Comparison of ENCODE assay signal across 1 cellular context in genomic region chr20:6122873-6123649, GRCh38.
TF ChIP-seq lines count a peak whose summit lies in the region.

Gene FERMT1, minus strand, starts transcription at chr20:6123030. Its CDS starts 3,476 bp downstream, at chr20:6119554.

TF ChIP-seq in K562, 482 proteins besides CTCF, POLR2A, EP300 and RAD21 (continued from another document):
- TF ChIP-seq ELK1 (CRISPR knock-in tag; IDR thresholded peaks at IDR 0.05) (no peak), HNRNPK (IDR thresholded peaks at IDR 0.05; ENCODE audit: low read depth, low read length, poor library complexity, severe bottlenecking) (no peak), PHTF2 (CRISPR knock-in tag; IDR thresholded peaks at IDR 0.05) (no peak), ZNF699 (CRISPR knock-in tag; IDR thresholded peaks at IDR 0.05; ENCODE audit: insufficient replicate concordance) (no peak), YY1 (IDR thresholded peaks at IDR 0.05; ENCODE audit: borderline replicate concordance in 1 of 3, control insufficient read depth in 1 of 3, extremely low read depth in 1 of 3, insufficient read depth in 3 of 3, insufficient read length in 1 of 3, insufficient replicate concordance in 2 of 3, low read depth in 1 of 3, low read length in 2 of 3) (no peak), NONO (IDR thresholded peaks at IDR 0.05; ENCODE audit: low read depth in 2 of 2, low read length in 1 of 2) (no peak), TGIF2 (CRISPR knock-in tag; IDR thresholded peaks at IDR 0.05) (no peak), TAF9B (IDR thresholded peaks at IDR 0.05; ENCODE audit: partially characterized antibody) (no peak), ZBTB9 (CRISPR knock-in tag; IDR thresholded peaks at IDR 0.05) (no peak), PKNOX1 (IDR thresholded peaks at IDR 0.05) (no peak)
- TF ChIP-seq, protein P1, sequence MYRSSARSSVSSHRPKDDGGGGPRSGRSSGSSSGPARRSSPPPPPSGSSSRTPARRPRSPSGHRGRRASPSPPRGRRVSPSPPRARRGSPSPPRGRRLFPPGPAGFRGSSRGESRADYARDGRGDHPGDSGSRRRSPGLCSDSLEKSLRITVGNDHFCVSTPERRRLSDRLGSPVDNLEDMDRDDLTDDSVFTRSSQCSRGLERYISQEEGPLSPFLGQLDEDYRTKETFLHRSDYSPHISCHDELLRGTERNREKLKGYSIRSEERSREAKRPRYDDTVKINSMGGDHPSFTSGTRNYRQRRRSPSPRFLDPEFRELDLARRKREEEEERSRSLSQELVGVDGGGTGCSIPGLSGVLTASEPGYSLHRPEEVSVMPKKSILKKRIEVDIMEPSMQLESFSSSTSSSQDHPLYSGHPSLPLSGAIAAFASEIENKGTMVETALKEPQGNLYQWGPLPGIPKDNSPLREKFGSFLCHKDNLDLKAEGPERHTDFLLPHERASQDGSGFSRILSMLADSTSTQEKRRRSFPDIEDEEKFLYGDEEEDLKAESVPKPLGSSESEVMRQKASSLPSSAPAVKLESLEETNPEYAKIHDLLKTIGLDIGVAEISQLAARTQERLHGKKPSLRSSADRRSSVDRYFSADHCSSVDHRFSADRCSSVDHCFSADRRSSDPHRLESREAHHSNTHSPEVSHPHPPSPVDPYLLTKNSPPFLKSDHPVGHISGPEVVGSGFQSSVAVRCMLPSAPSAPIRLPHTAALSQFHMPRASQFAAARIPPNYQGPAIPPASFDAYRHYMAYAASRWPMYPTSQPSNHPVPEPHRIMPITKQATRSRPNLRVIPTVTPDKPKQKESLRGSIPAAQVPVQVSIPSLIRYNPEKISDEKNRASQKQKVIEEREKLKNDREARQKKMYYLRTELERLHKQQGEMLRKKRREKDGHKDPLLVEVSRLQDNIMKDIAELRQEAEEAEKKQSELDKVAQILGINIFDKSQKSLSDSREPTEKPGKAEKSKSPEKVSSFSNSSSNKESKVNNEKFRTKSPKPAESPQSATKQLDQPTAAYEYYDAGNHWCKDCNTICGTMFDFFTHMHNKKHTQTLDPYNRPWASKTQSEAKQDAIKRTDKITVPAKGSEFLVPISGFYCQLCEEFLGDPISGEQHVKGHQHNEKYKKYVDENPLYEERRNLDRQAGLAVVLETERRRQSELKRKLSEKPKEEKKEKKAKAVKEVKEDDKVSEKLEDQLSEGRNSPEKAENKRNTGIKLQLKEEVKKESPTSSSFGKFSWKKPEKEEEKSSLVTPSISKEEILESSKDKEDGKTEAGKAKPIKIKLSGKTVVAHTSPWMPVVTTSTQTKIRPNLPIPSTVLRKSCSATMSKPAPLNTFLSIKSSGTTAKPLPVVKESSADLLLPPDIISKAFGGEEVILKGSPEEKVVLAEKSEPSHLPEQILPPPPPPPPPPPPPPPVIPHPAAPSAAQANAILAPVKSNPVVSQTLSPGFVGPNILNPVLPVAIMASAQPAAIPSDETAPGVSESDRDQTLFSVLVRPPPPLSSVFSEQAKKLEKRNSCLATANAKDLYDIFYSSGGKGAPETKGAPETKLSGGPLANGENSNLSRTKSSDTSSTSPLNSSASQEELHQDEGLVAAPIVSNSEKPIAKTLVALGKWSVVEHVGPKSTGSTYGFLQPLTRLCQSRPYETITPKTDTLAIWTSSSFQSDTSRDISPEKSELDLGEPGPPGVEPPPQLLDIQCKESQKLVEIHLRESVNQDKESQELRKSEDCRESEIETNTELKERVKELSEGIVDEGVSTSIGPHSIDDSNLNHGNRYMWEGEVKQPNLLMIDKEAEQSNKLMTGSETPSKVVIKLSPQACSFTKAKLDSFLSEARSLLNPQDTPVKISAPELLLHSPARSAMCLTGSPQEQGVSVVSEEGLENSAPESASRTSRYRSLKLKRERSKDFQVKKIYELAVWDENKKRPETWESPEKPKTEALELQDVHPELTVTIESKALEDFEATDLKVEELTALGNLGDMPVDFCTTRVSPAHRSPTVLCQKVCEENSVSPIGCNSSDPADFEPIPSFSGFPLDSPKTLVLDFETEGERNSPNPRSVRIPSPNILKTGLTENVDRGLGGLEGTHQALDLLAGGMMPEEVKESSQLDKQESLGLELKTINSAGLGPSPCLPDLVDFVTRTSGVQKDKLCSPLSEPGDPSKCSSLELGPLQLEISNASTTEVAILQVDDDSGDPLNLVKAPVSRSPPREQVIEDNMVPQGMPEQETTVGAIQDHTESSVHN (IDR thresholded peaks at IDR 0.05; ENCODE audit: borderline replicate concordance in 1 of 2, low read depth in 1 of 2) = no peak
- TF ChIP-seq, protein P2, sequence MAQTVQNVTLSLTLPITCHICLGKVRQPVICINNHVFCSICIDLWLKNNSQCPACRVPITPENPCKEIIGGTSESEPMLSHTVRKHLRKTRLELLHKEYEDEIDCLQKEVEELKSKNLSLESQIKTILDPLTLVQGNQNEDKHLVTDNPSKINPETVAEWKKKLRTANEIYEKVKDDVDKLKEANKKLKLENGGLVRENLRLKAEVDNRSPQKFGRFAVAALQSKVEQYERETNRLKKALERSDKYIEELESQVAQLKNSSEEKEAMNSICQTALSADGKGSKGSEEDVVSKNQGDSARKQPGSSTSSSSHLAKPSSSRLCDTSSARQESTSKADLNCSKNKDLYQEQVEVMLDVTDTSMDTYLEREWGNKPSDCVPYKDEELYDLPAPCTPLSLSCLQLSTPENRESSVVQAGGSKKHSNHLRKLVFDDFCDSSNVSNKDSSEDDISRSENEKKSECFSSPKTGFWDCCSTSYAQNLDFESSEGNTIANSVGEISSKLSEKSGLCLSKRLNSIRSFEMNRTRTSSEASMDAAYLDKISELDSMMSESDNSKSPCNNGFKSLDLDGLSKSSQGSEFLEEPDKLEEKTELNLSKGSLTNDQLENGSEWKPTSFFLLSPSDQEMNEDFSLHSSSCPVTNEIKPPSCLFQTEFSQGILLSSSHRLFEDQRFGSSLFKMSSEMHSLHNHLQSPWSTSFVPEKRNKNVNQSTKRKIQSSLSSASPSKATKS (CRISPR knock-in tag; IDR thresholded peaks at IDR 0.05) = no peak
- TF ChIP-seq, protein P3, sequence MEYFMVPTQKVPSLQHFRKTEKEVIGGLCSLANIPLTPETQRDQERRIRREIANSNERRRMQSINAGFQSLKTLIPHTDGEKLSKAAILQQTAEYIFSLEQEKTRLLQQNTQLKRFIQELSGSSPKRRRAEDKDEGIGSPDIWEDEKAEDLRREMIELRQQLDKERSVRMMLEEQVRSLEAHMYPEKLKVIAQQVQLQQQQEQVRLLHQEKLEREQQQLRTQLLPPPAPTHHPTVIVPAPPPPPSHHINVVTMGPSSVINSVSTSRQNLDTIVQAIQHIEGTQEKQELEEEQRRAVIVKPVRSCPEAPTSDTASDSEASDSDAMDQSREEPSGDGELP (CRISPR knock-in tag; IDR thresholded peaks at IDR 0.05; ENCODE audit: borderline replicate concordance) = no peak
